24 cellular contexts compared by ENCODE assay signal in genomic region chr4:49221209-49221608, GRCh38.
"Had no signal": no experiment of that assay in that cellular context is flagged by ENCODE, and none has a peak within 500 bp of the region (broad histone marks: within the 10 kb centered on the region; RNA-seq: fewer than 3 reads in every experiment).

No MANE protein-coding gene starts in this region.

- H3K4me2 ChIP-seq: neural progenitor cell had no signal

- FAIRE-seq: colon, pancreas had no signal

- H3K27me3 ChIP-seq: cardiac muscle cell, neural progenitor cell, pancreas, right lobe of liver, testis, tibial nerve had no signal

- H3K9ac ChIP-seq: neural progenitor cell had no signal

- H3K27ac ChIP-seq: cardiac muscle cell, heart right ventricle, neural progenitor cell, pancreas, prostate gland, right lobe of liver, testis, tibial nerve had no signal

- H3K36me3 ChIP-seq: cardiac muscle cell, heart right ventricle, neural progenitor cell, pancreas, prostate gland, right lobe of liver, tibial nerve had no signal

- H3K27ac Mint-ChIP-seq: dendritic cell treated with granulocyte-macrophage colony-stimulating factor and Interleukin-4, amounts not matched to agents 40 ng/mL and 50 ng/mL, for 4 days; effector memory CD8-positive, alpha-beta T cell; immature natural killer cell; mesothelial cell of epicardium; natural killer cell treated with Interleukin-12 subunit alpha and Interleukin-12 subunit beta and Interleukin-15 and Interleukin-18, amount 100 ng/mL, for 72 hours; neural progenitor cell; stimulated activated naive B cell treated with anti-CD40 and anti-IgM and Interleukin-4, amounts not matched to agents 10 μg/mL and 1 μg/mL and 100 μg/mL, for 72 hours; stimulated activated naive CD8-positive, alpha-beta T cell treated with anti-CD3 and anti-CD28 coated beads, Interleukin-15, amount 100 ng/mL, for 72 hours had no signal

- H3K4me3 ChIP-seq: cardiac muscle cell, heart right ventricle, neural progenitor cell, pancreas, prostate gland, right lobe of liver, testis, tibial nerve had no signal

- ATAC-seq: effector memory CD8-positive, alpha-beta T cell; heart right ventricle; left colon; left ventricle myocardium superior; natural killer cell treated with Interleukin-12 subunit alpha and Interleukin-12 subunit beta and Interleukin-15 and Interleukin-18, amount 100 ng/mL, for 72 hours; pancreas; right lobe of liver; stimulated activated naive B cell treated with anti-CD40 and anti-IgM and Interleukin-4, amounts not matched to agents 10 μg/mL and 1 μg/mL and 100 μg/mL, for 72 hours; stimulated activated naive CD8-positive, alpha-beta T cell treated with anti-CD3 and anti-CD28 coated beads, Interleukin-15, amount 100 ng/mL, for 72 hours had no signal

- H3K4me1 ChIP-seq: heart right ventricle, neural progenitor cell, pancreas, prostate gland, right lobe of liver, testis, tibial nerve had no signal

- H3K4me3 Mint-ChIP-seq: dendritic cell treated with granulocyte-macrophage colony-stimulating factor and Interleukin-4, amounts not matched to agents 40 ng/mL and 50 ng/mL, for 4 days; effector memory CD8-positive, alpha-beta T cell; immature natural killer cell; mesothelial cell of epicardium; natural killer cell treated with Interleukin-12 subunit alpha and Interleukin-12 subunit beta and Interleukin-15 and Interleukin-18, amount 100 ng/mL, for 72 hours; neural progenitor cell; stimulated activated naive B cell treated with anti-CD40 and anti-IgM and Interleukin-4, amounts not matched to agents 10 μg/mL and 1 μg/mL and 100 μg/mL, for 72 hours; stimulated activated naive CD8-positive, alpha-beta T cell treated with anti-CD3 and anti-CD28 coated beads, Interleukin-15, amount 100 ng/mL, for 72 hours had no signal

- H3K9me3 ChIP-seq: pancreas, prostate gland, right lobe of liver, testis had no signal

- H3K4me1 Mint-ChIP-seq: immature natural killer cell; mesothelial cell of epicardium; neural progenitor cell; stimulated activated naive B cell treated with anti-CD40 and anti-IgM and Interleukin-4, amounts not matched to agents 10 μg/mL and 1 μg/mL and 100 μg/mL, for 72 hours; stimulated activated naive CD8-positive, alpha-beta T cell treated with anti-CD3 and anti-CD28 coated beads, Interleukin-15, amount 100 ng/mL, for 72 hours had no signal

- H3K27me3 Mint-ChIP-seq: dendritic cell treated with granulocyte-macrophage colony-stimulating factor and Interleukin-4, amounts not matched to agents 40 ng/mL and 50 ng/mL, for 4 days; effector memory CD8-positive, alpha-beta T cell; natural killer cell treated with Interleukin-12 subunit alpha and Interleukin-12 subunit beta and Interleukin-15 and Interleukin-18, amount 100 ng/mL, for 72 hours; stimulated activated naive B cell treated with anti-CD40 and anti-IgM and Interleukin-4, amounts not matched to agents 10 μg/mL and 1 μg/mL and 100 μg/mL, for 72 hours had no signal

- H3K36me3 Mint-ChIP-seq: stimulated activated naive B cell treated with anti-CD40 and anti-IgM and Interleukin-4, amounts not matched to agents 10 μg/mL and 1 μg/mL and 100 μg/mL, for 72 hours had no signal

- DNase-seq: effector memory CD8-positive, alpha-beta T cell; erythroblast; foreskin melanocyte; heart right ventricle; hypothalamus; immature natural killer cell; left colon; left ventricle myocardium superior; occipital lobe; pancreas; right lobe of liver; stimulated activated CD4-positive, alpha-beta T cell treated with anti-CD3 and anti-CD28 coated beads, Interleukin-2, amount 100 ng/mL, for 24 hours; stimulated activated CD4-positive, alpha-beta T cell treated with anti-CD3 and anti-CD28 coated beads, Interleukin-4, amount 100 ng/mL, for 4 hours; stimulated activated naive B cell treated with anti-CD40 and anti-IgM and Interleukin-4, amounts not matched to agents 10 μg/mL and 1 μg/mL and 100 μg/mL, for 72 hours; stimulated activated naive CD8-positive, alpha-beta T cell treated with anti-CD3 and anti-CD28 coated beads, Interleukin-15, amount 100 ng/mL, for 72 hours; testis had no signal

- H2AFZ ChIP-seq: neural progenitor cell had no signal
